ENCODE assay signal across 15 cellular contexts in the genomic region with DNA sequence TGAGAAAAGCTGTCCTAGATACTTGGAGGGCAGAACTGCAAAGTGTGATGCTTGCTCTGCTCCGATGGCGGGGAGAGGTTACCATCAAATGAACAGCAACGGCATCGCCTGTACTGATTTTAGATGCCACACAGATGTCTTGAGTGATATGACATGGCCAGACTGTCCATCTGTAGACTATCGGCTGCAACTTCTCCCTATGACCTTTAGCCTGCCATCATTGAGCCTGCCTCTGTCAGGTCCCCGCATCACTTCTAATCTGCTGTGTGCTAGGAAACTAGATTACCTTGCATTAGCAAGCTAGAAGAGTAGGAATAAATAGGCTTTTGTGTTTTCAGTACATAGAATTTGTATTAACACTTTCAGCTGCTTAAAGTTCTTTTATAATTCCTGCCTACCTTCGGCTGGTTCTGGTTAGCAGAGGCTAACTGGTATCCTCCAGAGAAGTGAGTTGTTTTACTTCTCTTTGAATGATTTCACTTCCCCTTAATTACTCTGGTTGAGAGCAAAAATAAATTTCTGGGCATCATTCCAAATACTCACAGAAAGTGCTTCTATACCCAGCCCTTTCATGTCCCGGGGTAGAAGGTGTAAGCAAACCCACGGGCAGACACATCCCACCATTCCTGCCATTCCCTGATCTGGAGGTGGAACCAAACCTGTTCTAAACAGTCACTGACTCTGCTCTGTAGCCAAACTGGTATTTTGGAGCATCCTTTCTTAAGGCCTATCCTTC. TPM values are rescaled to one million over a fixed set of nuclear protein-coding genes. Genes with fewer than 3 reads are reported as not detected.
DNase-seq lines count a peak whose midpoint lies in the region; ATAC-seq, FAIRE-seq and TF ChIP-seq lines count a peak whose summit lies in the region.
"Had no signal": no experiment of that assay in that cellular context is flagged by ENCODE, and none has a peak within 500 bp of the region (broad histone marks: within the 10 kb centered on the region; RNA-seq: fewer than 3 reads in every experiment).

No MANE protein-coding gene starts in this region.

- WGBS in K562 (ENCODE audit: insufficient coverage, low coverage, missing lambda C conversion rate) = 88% methylated on average over 9 of the region's 9 CpGs

- no peak for TF ChIP-seq POLR2A in K562 (conservative IDR thresholded peaks at IDR 0.05)

- TF ChIP-seq CTCF in K562 (IDR thresholded peaks at IDR 0.05 in 2 of 3, conservative IDR thresholded peaks at IDR 0.05 in 1 of 3; ENCODE audit: insufficient read depth in 2 of 3, low read depth in 1 of 3, low read length in 3 of 3) = no peak

- no peak overlapping the region for H3K9ac ChIP-seq in K562 (ENCODE audit: insufficient read depth in 1 of 2, low read depth in 2 of 2, low read length in 2 of 2)

- H3K27me3 Mint-ChIP-seq in naive thymus-derived CD8-positive, alpha-beta T cell = no peaks in the 10 kb centered on the region
- H3K27me3 Mint-ChIP-seq: activated naive CD8-positive, alpha-beta T cell treated with anti-CD3 and anti-CD28 coated beads, Interleukin-2, amount 50 U/mL, for 24 hours had no signal

- no peak overlapping the region for H3K4me2 ChIP-seq in K562 (ENCODE audit: insufficient read depth, low read length)

- H3K27ac Mint-ChIP-seq in naive thymus-derived CD8-positive, alpha-beta T cell = peak overlapping the region in 4 of 10 donors; percentile 15 to 82 (median 55)
- H3K27ac Mint-ChIP-seq: activated naive CD8-positive, alpha-beta T cell treated with anti-CD3 and anti-CD28 coated beads, Interleukin-2, amount 50 U/mL, for 24 hours had no signal

- no peak for TF ChIP-seq EP300 in K562 (IDR thresholded peaks at IDR 0.05; ENCODE audit: low read length)

- no peaks in the 10 kb centered on the region for H3K9me3 ChIP-seq in K562 (replicated peaks; ENCODE audit: control insufficient read depth, insufficient read depth, low read depth, low read length)
- H3K9me3 ChIP-seq: esophagus squamous epithelium had no signal

- H4K20me1 ChIP-seq in K562 (replicated peaks; ENCODE audit: control insufficient read depth, insufficient read depth, low read length) = no peaks in the 10 kb centered on the region

- no peak for TF ChIP-seq RAD21 in K562 (CRISPR knock-in tag; conservative IDR thresholded peaks at IDR 0.05 in 1 of 2, IDR thresholded peaks at IDR 0.05 in 1 of 2)

- no peak for DNase-seq in Right ventricle myocardium superior
- DNase-seq in cardiac septum (ENCODE audit: low spot score) = no peak
- peak; percentile 86 for DNase-seq in NAMALWA (ENCODE audit: low spot score)
- DNase-seq in K562 (ENCODE audit: extremely low read depth in 1 of 4, low spot score in 3 of 4) = no peak
- DNase-seq in urothelium cell line (ENCODE audit: low spot score) = no peak
- DNase-seq in naive thymus-derived CD8-positive, alpha-beta T cell = no peak
- DNase-seq in NCI-H510A treated with DMSO at 0.1 percent for 48 hours (lab: John Stamatoyannopoulos, UW) = no peak
- no peak for DNase-seq in stimulated activated naive CD4-positive, alpha-beta T cell (lab: John Stamatoyannopoulos, UW)
- DNase-seq: activated naive CD8-positive, alpha-beta T cell treated with anti-CD3 and anti-CD28 coated beads, Interleukin-2, amount 50 U/mL, for 24 hours; DMS 273 treated with DMSO at 0.1 percent for 48 hours; esophagus squamous epithelium; mesenchymal stem cell; NCI-H2171 treated with DMSO at 0.1 percent for 48 hours; occipital lobe had no signal

- peaks cover under 1% of the 10 kb centered on the region for H3K9me1 ChIP-seq in K562 (ENCODE audit: control insufficient read depth, insufficient read depth, low read length)

- H3K36me3 ChIP-seq in K562 (ENCODE audit: control insufficient read depth, insufficient read depth, low read length) = peaks cover 95% of the 10 kb centered on the region

- no peaks in the 10 kb centered on the region for H3K27me3 ChIP-seq in K562 (ENCODE audit: control insufficient read depth in 2 of 2, insufficient read depth in 2 of 2, low read length in 2 of 2)
- H3K27me3 ChIP-seq: esophagus squamous epithelium had no signal

- H3K4me1 Mint-ChIP-seq in naive thymus-derived CD8-positive, alpha-beta T cell = peaks cover 0 to 9% (median 1%) of the 10 kb centered on the region in 4 donors

- CTCF ChIA-PET in K562 (lab: Yijun Ruan, JAX; ENCODE audit: low intra/inter-chr PET ratio) = no interaction called here

- intact Hi-C loops in Right ventricle myocardium superior (cut with DNase I) = no loop called here
- intact Hi-C loops in cardiac septum (cut with DNase I) = no loop called here
- intact Hi-C loops in K562 (cut with micrococcal nuclease) = no loop called here

- no peak overlapping the region for H3K4me3 Mint-ChIP-seq in naive thymus-derived CD8-positive, alpha-beta T cell
- H3K4me3 Mint-ChIP-seq: activated naive CD8-positive, alpha-beta T cell treated with anti-CD3 and anti-CD28 coated beads, Interleukin-2, amount 50 U/mL, for 24 hours had no signal

- H2AFZ ChIP-seq in K562 (ENCODE audit: low read depth, low read length) = no peak overlapping the region

- H3K9me3 Mint-ChIP-seq in naive thymus-derived CD8-positive, alpha-beta T cell = no peaks in the 10 kb centered on the region
- H3K9me3 Mint-ChIP-seq: activated naive CD8-positive, alpha-beta T cell treated with anti-CD3 and anti-CD28 coated beads, Interleukin-2, amount 50 U/mL, for 24 hours had no signal

- H3K36me3 Mint-ChIP-seq in naive thymus-derived CD8-positive, alpha-beta T cell = peaks cover 5 to 94% (median 14%) of the 10 kb centered on the region in 3 donors

- POLR2A ChIA-PET in K562 (lab: Yijun Ruan, JAX) = interaction anchor here (0.9 kb wide), 1 partner anchor 11 kb away, joined by 4 read pairs; no protein-coding TSS in a partner anchor
- POLR2A ChIA-PET in naive thymus-derived CD8-positive, alpha-beta T cell (lab: Charles Lee) = interaction anchor here (1.4 kb wide), 1 partner anchor 12 kb away, joined by 3 read pairs; no protein-coding TSS in a partner anchor

- H3K27ac ChIP-seq in K562 (ENCODE audit: extremely low read depth, low read depth, low read length) = no peak overlapping the region
- H3K27ac ChIP-seq: esophagus squamous epithelium had no signal

- ATAC-seq in Right ventricle myocardium superior (ENCODE audit: poor library complexity) (peak; percentile 38), K562 (no peak)
- no peak for ATAC-seq in naive thymus-derived CD8-positive, alpha-beta T cell
- ATAC-seq: activated naive CD8-positive, alpha-beta T cell treated with anti-CD3 and anti-CD28 coated beads, Interleukin-2, amount 50 U/mL, for 24 hours; Panc1 had no signal

- FAIRE-seq in K562 (lab: Jason Lieb, UNC) (no peak), urothelium cell line (lab: Jason Lieb, UNC) (peak; percentile 32)

- H3K4me1 ChIP-seq in K562 (replicated peaks in 1 of 2; ENCODE audit: control insufficient read depth in 2 of 2, insufficient read depth in 2 of 2, low read length in 2 of 2) = peaks cover 0 to 5% of the 10 kb centered on the region in 2 experiments; a peak in 3 of 5 replicates
- H3K4me1 ChIP-seq: esophagus squamous epithelium had no signal

- H3K79me2 ChIP-seq in K562 (ENCODE audit: control insufficient read depth, insufficient read depth, low read length) = no peaks in the 10 kb centered on the region

- H3K4me3 ChIP-seq in K562 = no peak overlapping the region
- H3K4me3 ChIP-seq: esophagus squamous epithelium had no signal

- in situ Hi-C loops in K562 (cut with MboI) = no loop called here

- BruUV-seq in K562 (replicated peaks; lab: Mats Ljungman, UMichigan) = no TSS peak

RNA-seq across cellular contexts. Expression of a gene that starts 24.0 kb away (rescaled TPM):
- total RNA-seq in Right ventricle myocardium superior (1.3 TPM), cardiac septum (1.1 TPM), K562 (2014; rRNA removed) (2.5 and 4.7 TPM in 2 replicates), K562 (2014; rRNA removed; fragmentation: Illumina TruSeq; extraction: Trizol) (1.3 and 1.7 TPM in 2 replicates), K562 (2015; rRNA removed; fragmentation: Illumina TruSeq; extraction: Trizol) (1.5 and 1.7 TPM in 2 replicates), K562 (2021) (11.5 and 12.4 TPM in 2 replicates)
- 9.3 and 20.6 TPM in 2 replicates for total RNA-seq in K562 (2011; cell fraction: chromatin; rRNA removed; ENCODE audit: low replicate concordance)
- 11.8 and 13.2 TPM in 2 replicates for total RNA-seq in K562 (2011; cell fraction: nucleolus; rRNA removed)
- total RNA-seq in K562 (2011; cell fraction: nucleoplasm; rRNA removed) = 12.0 and 16.1 TPM in 2 replicates
- polyA plus RNA-seq in K562 (2011; rRNA removed) (4.6 and 5.0 TPM in 2 replicates), K562 (2014; fragmentation: Illumina TruSeq; extraction: Trizol) (5.4 and 6.9 TPM in 2 replicates), K562 (2014; fragmentation: Nextera tagmentation; extraction: Ambion mirVana) (1 to 10 TPM; 1.7 to 2.2 TPM), K562 (2014; rRNA removed) (4.6 and 7.6 TPM in 2 replicates)
- 6.3 and 10.6 TPM in 2 replicates for polyA plus RNA-seq in K562 (2011; cell fraction: cytosol; rRNA removed)
- polyA plus RNA-seq in K562 (2011; cell fraction: nucleus; rRNA removed) = 9.6 and 16.4 TPM in 2 replicates
- polyA plus RNA-seq in K562 (2012) = 6.7 and 10.0 TPM in 2 replicates
- 2.9 and 4.5 TPM in 2 replicates for polyA minus RNA-seq in K562 (2011; rRNA and poly(A)+ RNA removed)
- polyA minus RNA-seq in K562 (2011; cell fraction: cytosol; rRNA and poly(A)+ RNA removed) = 4.6 and 5.2 TPM in 2 replicates
- 3.2 and 3.7 TPM in 2 replicates for polyA minus RNA-seq in K562 (2011; cell fraction: nucleus; rRNA and poly(A)+ RNA removed)
- 1 to 10 TPM; 4.3 to 5.9 TPM for total RNA-seq in naive thymus-derived CD8-positive, alpha-beta T cell
- 1 to 10 TPM in 2 of 3 donors, under 1 TPM in 1; 0.74 to 2.6 (median 1.5) TPM for polyA plus RNA-seq in naive thymus-derived CD8-positive, alpha-beta T cell

RNA-seq across cellular contexts. Expression of a gene that starts 47.6 kb away (rescaled TPM):
- total RNA-seq in Right ventricle myocardium superior (766 TPM), cardiac septum (244 TPM), K562 (2014; rRNA removed) (187 and 203 TPM in 2 replicates), K562 (2014; rRNA removed; fragmentation: Illumina TruSeq; extraction: Trizol) (207 and 219 TPM in 2 replicates), K562 (2015; rRNA removed; fragmentation: Illumina TruSeq; extraction: Trizol) (195 and 202 TPM in 2 replicates), K562 (2021) (186 and 196 TPM in 2 replicates)
- 66.4 and 94.3 TPM in 2 replicates for total RNA-seq in K562 (2011; cell fraction: chromatin; rRNA removed; ENCODE audit: low replicate concordance)
- total RNA-seq in K562 (2011; cell fraction: nucleolus; rRNA removed) = 54.4 and 55.7 TPM in 2 replicates
- 67.3 and 77.3 TPM in 2 replicates for total RNA-seq in K562 (2011; cell fraction: nucleoplasm; rRNA removed)
- polyA plus RNA-seq in K562 (2011; rRNA removed) (183 and 214 TPM in 2 replicates), K562 (2014; fragmentation: Illumina TruSeq; extraction: Trizol) (224 and 246 TPM in 2 replicates), K562 (2014; fragmentation: Nextera tagmentation; extraction: Ambion mirVana) (100 to 1,000 TPM; 152 to 326 TPM), K562 (2014; rRNA removed) (140 and 145 TPM in 2 replicates)
- 99.3 and 152 TPM in 2 replicates for polyA plus RNA-seq in K562 (2011; cell fraction: cytosol; rRNA removed)
- 83.4 and 104 TPM in 2 replicates for polyA plus RNA-seq in K562 (2011; cell fraction: nucleus; rRNA removed)
- polyA plus RNA-seq in K562 (2012) = 174 and 251 TPM in 2 replicates
- 329 and 345 TPM in 2 replicates for polyA minus RNA-seq in K562 (2011; rRNA and poly(A)+ RNA removed)
- polyA minus RNA-seq in K562 (2011; cell fraction: cytosol; rRNA and poly(A)+ RNA removed) = 151 and 156 TPM in 2 replicates
- 31.8 and 68.9 TPM in 2 replicates for polyA minus RNA-seq in K562 (2011; cell fraction: nucleus; rRNA and poly(A)+ RNA removed)
- total RNA-seq in naive thymus-derived CD8-positive, alpha-beta T cell = 10 to 100 TPM; 98.9 to 99.7 TPM
- polyA plus RNA-seq in naive thymus-derived CD8-positive, alpha-beta T cell = 100 to 1,000 TPM; 107 to 147 (median 118) TPM

RNA-seq across cellular contexts. Expression of a gene that starts 47.9 kb away (rescaled TPM):
- total RNA-seq in Right ventricle myocardium superior (1,664 TPM), cardiac septum (532 TPM), K562 (2014; rRNA removed) (67.3 and 71.4 TPM in 2 replicates), K562 (2014; rRNA removed; fragmentation: Illumina TruSeq; extraction: Trizol) (103 and 109 TPM in 2 replicates), K562 (2015; rRNA removed; fragmentation: Illumina TruSeq; extraction: Trizol) (86.8 and 93.1 TPM in 2 replicates), K562 (2021) (100 and 109 TPM in 2 replicates)
- 78.9 and 152 TPM in 2 replicates for total RNA-seq in K562 (2011; cell fraction: chromatin; rRNA removed; ENCODE audit: low replicate concordance)
- total RNA-seq in K562 (2011; cell fraction: nucleolus; rRNA removed) = 49.4 and 56.5 TPM in 2 replicates
- total RNA-seq in K562 (2011; cell fraction: nucleoplasm; rRNA removed) = 97.7 and 134 TPM in 2 replicates
- polyA plus RNA-seq in K562 (2011; rRNA removed) (109 and 126 TPM in 2 replicates), K562 (2014; fragmentation: Illumina TruSeq; extraction: Trizol) (77.3 and 92.0 TPM in 2 replicates), K562 (2014; fragmentation: Nextera tagmentation; extraction: Ambion mirVana) (100 to 1,000 TPM; 198 to 199 TPM), K562 (2014; rRNA removed) (84.6 and 94.9 TPM in 2 replicates)
- polyA plus RNA-seq in K562 (2011; cell fraction: cytosol; rRNA removed) = 66.1 and 128 TPM in 2 replicates
- 67.1 and 91.6 TPM in 2 replicates for polyA plus RNA-seq in K562 (2011; cell fraction: nucleus; rRNA removed)
- 85.6 and 104 TPM in 2 replicates for polyA plus RNA-seq in K562 (2012)
- polyA minus RNA-seq in K562 (2011; rRNA and poly(A)+ RNA removed) = 189 and 209 TPM in 2 replicates
- 50.2 and 61.6 TPM in 2 replicates for polyA minus RNA-seq in K562 (2011; cell fraction: cytosol; rRNA and poly(A)+ RNA removed)
- polyA minus RNA-seq in K562 (2011; cell fraction: nucleus; rRNA and poly(A)+ RNA removed) = 29.5 and 56.9 TPM in 2 replicates
- 10 to 100 TPM; 58.0 to 58.9 TPM for total RNA-seq in naive thymus-derived CD8-positive, alpha-beta T cell
- 10 to 100 TPM; 80.2 to 93.9 (median 81.2) TPM for polyA plus RNA-seq in naive thymus-derived CD8-positive, alpha-beta T cell
